17 cellular contexts compared by ENCODE assay signal in genomic region chr9:96062051-96062450, GRCh38.
DNase-seq lines count a peak whose midpoint lies in the region; ATAC-seq and TF ChIP-seq lines count a peak whose summit lies in the region.
"Had no signal": no experiment of that assay in that cellular context is flagged by ENCODE, and none has a peak within 500 bp of the region (broad histone marks: within the 10 kb centered on the region; RNA-seq: fewer than 3 reads in every experiment).

No MANE protein-coding gene starts in this region.

- peak overlapping the region; percentile 23 to 47 for H3K4me3 Mint-ChIP-seq in activated T-cell treated with anti-CD3 and anti-CD28 coated beads, Interleukin-2, amount 50 U/mL, for 72 hours
- no peak overlapping the region for H3K4me3 Mint-ChIP-seq in activated T-cell treated with anti-CD3 and anti-CD28 coated beads, Interleukin-2, amount 50 U/mL, for 24 hours
- no peak overlapping the region for H3K4me3 Mint-ChIP-seq in activated naive CD4-positive, alpha-beta T cell treated with anti-CD3 and anti-CD28 coated beads, Interleukin-2, amount 10 ng/mL, durations not matched to agents 7 days and 5 days
- H3K4me3 Mint-ChIP-seq: activated B cell treated with CpG ODN at 0.5 μM for 24 hours, T-cell had no signal

- TF ChIP-seq EP300 in upper lobe of left lung (IDR thresholded peaks at IDR 0.05): no peak

- intact Hi-C loops in left lung (cut with DNase I): no loop called here

- peaks cover 32% of the 10 kb centered on the region for H3K4me1 Mint-ChIP-seq in activated T-cell treated with anti-CD3 and anti-CD28 coated beads, Interleukin-2, amount 50 U/mL, for 72 hours (ENCODE audit: low read depth)
- peaks cover 24% of the 10 kb centered on the region for H3K4me1 Mint-ChIP-seq in activated T-cell treated with anti-CD3 and anti-CD28 coated beads, Interleukin-2, amount 50 U/mL, for 24 hours (ENCODE audit: low read depth)
- peaks cover 3% of the 10 kb centered on the region for H3K4me1 Mint-ChIP-seq in activated naive CD4-positive, alpha-beta T cell treated with anti-CD3 and anti-CD28 coated beads, Interleukin-2, amount 10 ng/mL, durations not matched to agents 7 days and 5 days
- H3K4me1 Mint-ChIP-seq: activated B cell treated with CpG ODN at 0.5 μM for 24 hours had no signal

- 63 to 71% methylated on average over 5 of the region's 5 CpGs for WGBS in upper lobe of left lung, 2 donors

- H3K27ac Mint-ChIP-seq in activated T-cell treated with anti-CD3 and anti-CD28 coated beads, Interleukin-2, amount 50 U/mL, for 72 hours: no peak overlapping the region
- no peak overlapping the region for H3K27ac Mint-ChIP-seq in activated T-cell treated with anti-CD3 and anti-CD28 coated beads, Interleukin-2, amount 50 U/mL, for 24 hours
- no peak overlapping the region for H3K27ac Mint-ChIP-seq in activated naive CD4-positive, alpha-beta T cell treated with anti-CD3 and anti-CD28 coated beads, Interleukin-2, amount 10 ng/mL, durations not matched to agents 7 days and 5 days
- H3K27ac Mint-ChIP-seq: activated B cell treated with CpG ODN at 0.5 μM for 24 hours, T-cell had no signal

- H3K27ac ChIP-seq in left lung (peak overlapping the region; percentile 6 to 87), upper lobe of left lung (peak overlapping the region; percentile 49 to 72 (median 57))
- H3K27ac ChIP-seq: right lobe of liver, thoracic aorta had no signal

- peaks cover 7% of the 10 kb centered on the region for H3K27me3 ChIP-seq in adipocyte (replicated peaks; ENCODE audit: control insufficient read depth, insufficient read depth, low read length)
- H3K27me3 ChIP-seq in left lung: no peaks in the 10 kb centered on the region
- H3K27me3 ChIP-seq in upper lobe of left lung: no peaks in the 10 kb centered on the region
- H3K27me3 ChIP-seq: body of pancreas, right lobe of liver had no signal

- peaks cover 0 to 6% of the 10 kb centered on the region in 2 donors for H3K9me3 Mint-ChIP-seq in activated T-cell treated with anti-CD3 and anti-CD28 coated beads, Interleukin-2, amount 50 U/mL, for 72 hours
- H3K9me3 Mint-ChIP-seq in activated T-cell treated with anti-CD3 and anti-CD28 coated beads, Interleukin-2, amount 50 U/mL, for 24 hours: peaks cover 7% of the 10 kb centered on the region
- peaks cover 1% of the 10 kb centered on the region for H3K9me3 Mint-ChIP-seq in activated naive CD4-positive, alpha-beta T cell treated with anti-CD3 and anti-CD28 coated beads, Interleukin-2, amount 10 ng/mL, durations not matched to agents 7 days and 5 days
- H3K9me3 Mint-ChIP-seq: T-cell had no signal

- ATAC-seq in activated T-cell treated with anti-CD3 and anti-CD28 coated beads, Interleukin-2, amount 50 U/mL, for 72 hours (replicated peaks in 1 of 2): peak; percentile 31 to 55
- ATAC-seq in left lung (peak; percentile 41), upper lobe of left lung (ENCODE audit: low FRiP score in 2 of 2) (peak in 1 of 2 donors; percentile 40)

- CTCF ChIA-PET in activated naive CD4-positive, alpha-beta T cell treated with anti-CD3 and anti-CD28 coated beads, Interleukin-2, amount 10 ng/mL, durations not matched to agents 7 days and 5 days (lab: Charles Lee): interaction anchor here (0.7 to 1.1 kb wide), 4 partner anchors 156 to 411 kb away, joined by 3 to 5 read pairs (median 3); no protein-coding TSS in a partner anchor

- H3K9me3 ChIP-seq in adipocyte (ENCODE audit: control insufficient read depth, low read length) (peaks cover 6% of the 10 kb centered on the region), left lung (no peaks in the 10 kb centered on the region), upper lobe of left lung (no peaks in the 10 kb centered on the region)
- H3K9me3 ChIP-seq: body of pancreas, esophagus squamous epithelium, right lobe of liver, thoracic aorta had no signal

- H3K4me1 ChIP-seq in adipocyte (ENCODE audit: control insufficient read depth, insufficient read depth, low read length) (peaks cover 7% of the 10 kb centered on the region), left lung (peaks cover 5 to 17% of the 10 kb centered on the region in 2 donors), upper lobe of left lung (peaks cover 0 to 10% (median 7%) of the 10 kb centered on the region in 4 donors)
- H3K4me1 ChIP-seq: body of pancreas had no signal

- H3K4me3 ChIP-seq in adipocyte (ENCODE audit: low read length): no peak overlapping the region
- no peak overlapping the region for H3K4me3 ChIP-seq in left lung
- H3K4me3 ChIP-seq in upper lobe of left lung: no peak overlapping the region
- H3K4me3 ChIP-seq: body of pancreas, esophagus squamous epithelium, right lobe of liver, thoracic aorta had no signal

- H3K9ac ChIP-seq in adipocyte (ENCODE audit: low read length): no peak overlapping the region

- TF ChIP-seq CTCF in left lung (IDR thresholded peaks at IDR 0.05) (no peak), upper lobe of left lung (IDR thresholded peaks at IDR 0.05) (no peak)

- H3K27me3 Mint-ChIP-seq in activated T-cell treated with anti-CD3 and anti-CD28 coated beads, Interleukin-2, amount 50 U/mL, for 72 hours (ENCODE audit: low read depth): no peaks in the 10 kb centered on the region
- no peaks in the 10 kb centered on the region for H3K27me3 Mint-ChIP-seq in activated T-cell treated with anti-CD3 and anti-CD28 coated beads, Interleukin-2, amount 50 U/mL, for 24 hours
- peaks cover 7% of the 10 kb centered on the region for H3K27me3 Mint-ChIP-seq in activated naive CD4-positive, alpha-beta T cell treated with anti-CD3 and anti-CD28 coated beads, Interleukin-2, amount 10 ng/mL, durations not matched to agents 7 days and 5 days

- DNase-seq in activated T-cell treated with anti-CD3 and anti-CD28 coated beads, Interleukin-2, amount 50 U/mL, for 72 hours: peak in 1 of 2 donors; percentile 8
- DNase-seq in activated T-cell treated with anti-CD3 and anti-CD28 coated beads, Interleukin-2, amount 50 U/mL, for 24 hours: no peak
- DNase-seq in adipocyte (ENCODE audit: low read depth) (peak; percentile 4), left lung (no peak), upper lobe of left lung (no peak), 8988T (no peak), D341Med (ENCODE audit: low spot score) (no peak)
- DNase-seq in activated naive CD4-positive, alpha-beta T cell treated with anti-CD3 and anti-CD28 coated beads, Interleukin-2, amount 10 ng/mL, durations not matched to agents 7 days and 5 days: no peak
- DNase-seq: activated B cell treated with CpG ODN at 0.5 μM for 24 hours; esophagus squamous epithelium; Karpas-422; NCI-H1436 treated with DMSO at 0.1 percent for 48 hours; right lobe of liver; stimulated activated CD8-positive, alpha-beta memory T cell treated with anti-CD3 and anti-CD28 coated beads, Interleukin-4, amount 100 ng/mL, for 48 hours; T-cell had no signal

- TF ChIP-seq POLR2A in upper lobe of left lung (IDR thresholded peaks at IDR 0.05): no peak

- peaks cover 0 to 6% of the 10 kb centered on the region in 2 donors for H3K36me3 Mint-ChIP-seq in activated T-cell treated with anti-CD3 and anti-CD28 coated beads, Interleukin-2, amount 50 U/mL, for 72 hours (ENCODE audit: insufficient read depth in 2 of 2)
- no peaks in the 10 kb centered on the region for H3K36me3 Mint-ChIP-seq in activated T-cell treated with anti-CD3 and anti-CD28 coated beads, Interleukin-2, amount 50 U/mL, for 24 hours (ENCODE audit: low read depth)
- no peaks in the 10 kb centered on the region for H3K36me3 Mint-ChIP-seq in activated naive CD4-positive, alpha-beta T cell treated with anti-CD3 and anti-CD28 coated beads, Interleukin-2, amount 10 ng/mL, durations not matched to agents 7 days and 5 days
- H3K36me3 Mint-ChIP-seq: T-cell had no signal

- H3K36me3 ChIP-seq in adipocyte (ENCODE audit: control insufficient read depth, insufficient read depth, low read length, severe bottlenecking) (no peaks in the 10 kb centered on the region), left lung (no peaks in the 10 kb centered on the region), upper lobe of left lung (no peaks in the 10 kb centered on the region)
- H3K36me3 ChIP-seq: esophagus squamous epithelium, right lobe of liver, thoracic aorta had no signal

Comparison
In these comparisons a context has a peak if more than half of its experiments do, and no peak if none do; other contexts are left out.
1. H3K4me3 Mint-ChIP-seq: peak in activated T-cell treated with anti-CD3 and anti-CD28 coated beads, Interleukin-2, amount 50 U/mL, for 72 hours (2 of 2); none in activated T-cell treated with anti-CD3 and anti-CD28 coated beads, Interleukin-2, amount 50 U/mL, for 24 hours (single experiment) and activated naive CD4-positive, alpha-beta T cell treated with anti-CD3 and anti-CD28 coated beads, Interleukin-2, amount 10 ng/mL, durations not matched to agents 7 days and 5 days (single experiment).